Comparison of ENCODE assay signal across 10 cellular contexts in the genomic region with DNA sequence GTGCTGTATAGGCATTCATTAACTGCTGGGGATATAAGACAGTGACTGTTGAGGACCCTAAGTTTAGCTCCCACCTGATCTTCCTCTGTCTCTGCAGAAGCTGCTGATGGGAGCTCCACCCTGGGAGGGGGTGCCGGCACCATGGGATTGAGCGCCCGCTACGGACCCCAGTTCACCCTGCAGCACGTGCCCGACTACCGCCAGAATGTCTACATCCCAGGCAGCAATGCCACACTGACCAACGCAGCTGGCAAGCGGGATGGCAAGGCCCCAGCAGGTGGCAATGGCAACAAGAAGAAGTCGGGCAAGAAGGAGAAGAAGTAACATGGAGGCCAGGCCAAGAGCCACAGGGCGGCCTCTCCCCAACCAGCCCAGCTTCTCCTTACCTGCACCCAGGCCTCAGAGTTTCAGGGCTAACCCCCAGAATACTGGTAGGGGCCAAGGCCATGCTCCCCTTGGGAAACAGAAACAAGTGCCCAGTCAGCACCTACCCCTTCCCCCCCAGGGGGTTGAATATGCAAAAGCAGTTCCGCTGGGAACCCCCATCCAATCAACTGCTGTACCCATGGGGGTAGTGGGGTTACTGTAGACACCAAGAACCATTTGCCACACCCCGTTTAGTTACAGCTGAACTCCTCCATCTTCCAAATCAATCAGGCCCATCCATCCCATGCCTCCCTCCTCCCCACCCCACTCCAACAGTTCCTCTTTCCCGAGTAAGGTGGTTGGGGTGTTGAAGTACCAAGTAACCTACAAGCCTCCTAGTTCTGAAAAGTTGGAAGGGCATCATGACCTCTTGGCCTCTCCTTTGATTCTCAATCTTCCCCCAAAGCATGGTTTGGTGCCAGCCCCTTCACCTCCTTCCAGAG. TPM values are rescaled to one million over a fixed set of nuclear protein-coding genes. Genes with fewer than 3 reads are reported as not detected.
DNase-seq lines count a peak whose midpoint lies in the region; ATAC-seq and TF ChIP-seq lines count a peak whose summit lies in the region.
"Had no signal": no experiment of that assay in that cellular context is flagged by ENCODE, and none has a peak within 500 bp of the region (broad histone marks: within the 10 kb centered on the region; RNA-seq: fewer than 3 reads in every experiment).

No MANE protein-coding gene starts in this region.

- intact Hi-C loops in activated CD8-positive, alpha-beta T cell treated with anti-CD3 and anti-CD28 coated beads for 36 hours (cut with micrococcal nuclease) = loop anchor here (5.0 to 10.0 kb wide), 2 partner anchors 99 to 186 kb away; a partner anchor contains a TSS

- H3K27me3 Mint-ChIP-seq in activated CD8-positive, alpha-beta T cell treated with anti-CD3 and anti-CD28 coated beads, Interleukin-2, amount 10 ng/mL, durations not matched to agents 7 days and 5 days (ENCODE audit: low read depth) = no peaks in the 10 kb centered on the region
- H3K27me3 Mint-ChIP-seq in activated CD8-positive, alpha-beta T cell treated with anti-CD3 and anti-CD28 coated beads for 36 hours = no peaks in the 10 kb centered on the region
- no peaks in the 10 kb centered on the region for H3K27me3 Mint-ChIP-seq in central memory CD8-positive, alpha-beta T cell
- H3K27me3 Mint-ChIP-seq in type B pancreatic cell (no peaks in the 10 kb centered on the region), progenitor cell of endocrine pancreas (no peaks in the 10 kb centered on the region)

- H3K36me3 Mint-ChIP-seq in activated CD8-positive, alpha-beta T cell treated with anti-CD3 and anti-CD28 coated beads, Interleukin-2, amount 10 ng/mL, durations not matched to agents 7 days and 5 days (ENCODE audit: low read depth) = peaks cover 16% of the 10 kb centered on the region
- peaks cover 23% of the 10 kb centered on the region for H3K36me3 Mint-ChIP-seq in activated CD8-positive, alpha-beta T cell treated with anti-CD3 and anti-CD28 coated beads for 36 hours (ENCODE audit: low read depth)
- H3K36me3 Mint-ChIP-seq in central memory CD8-positive, alpha-beta T cell (ENCODE audit: insufficient read depth) = peaks cover 28% of the 10 kb centered on the region
- H3K36me3 Mint-ChIP-seq in type B pancreatic cell = peaks cover 12% of the 10 kb centered on the region
- peaks cover 9% of the 10 kb centered on the region for H3K36me3 Mint-ChIP-seq in progenitor cell of endocrine pancreas (ENCODE audit: insufficient read depth)

- peak overlapping the region; percentile 9 for H3K27ac Mint-ChIP-seq in activated CD8-positive, alpha-beta T cell treated with anti-CD3 and anti-CD28 coated beads, Interleukin-2, amount 10 ng/mL, durations not matched to agents 7 days and 5 days
- no peak overlapping the region for H3K27ac Mint-ChIP-seq in activated CD8-positive, alpha-beta T cell treated with anti-CD3 and anti-CD28 coated beads for 36 hours
- H3K27ac Mint-ChIP-seq in central memory CD8-positive, alpha-beta T cell (ENCODE audit: low read depth) = no peak overlapping the region
- H3K27ac Mint-ChIP-seq in type B pancreatic cell = no peak overlapping the region
- H3K27ac Mint-ChIP-seq in progenitor cell of endocrine pancreas = no peak overlapping the region

- TF ChIP-seq CTCF in activated CD8-positive, alpha-beta T cell treated with anti-CD3 and anti-CD28 coated beads for 36 hours (IDR thresholded peaks at IDR 0.05) = no peak
- TF ChIP-seq CTCF in type B pancreatic cell (conservative IDR thresholded peaks at IDR 0.05) (no peak), progenitor cell of endocrine pancreas (IDR thresholded peaks at IDR 0.05; ENCODE audit: unreplicated experiment) (no peak)

- no peak for ATAC-seq in activated CD8-positive, alpha-beta T cell treated with anti-CD3 and anti-CD28 coated beads, Interleukin-2, amount 10 ng/mL, durations not matched to agents 7 days and 5 days
- ATAC-seq in activated CD8-positive, alpha-beta T cell treated with anti-CD3 and anti-CD28 coated beads for 36 hours = no peak
- ATAC-seq in HG03108 (IDR thresholded peaks at IDR 0.05; ENCODE audit: unreplicated experiment) = peak; percentile 40
- ATAC-seq in central memory CD8-positive, alpha-beta T cell (replicated peaks; ENCODE audit: extremely low read depth, poor library complexity, severe bottlenecking) = no peak
- ATAC-seq: left colon had no signal

- H3K4me1 Mint-ChIP-seq in activated CD8-positive, alpha-beta T cell treated with anti-CD3 and anti-CD28 coated beads, Interleukin-2, amount 10 ng/mL, durations not matched to agents 7 days and 5 days (ENCODE audit: low read depth) = peaks cover 37% of the 10 kb centered on the region
- H3K4me1 Mint-ChIP-seq in activated CD8-positive, alpha-beta T cell treated with anti-CD3 and anti-CD28 coated beads for 36 hours (ENCODE audit: low read depth) = peaks cover 39% of the 10 kb centered on the region
- peaks cover 21% of the 10 kb centered on the region for H3K4me1 Mint-ChIP-seq in central memory CD8-positive, alpha-beta T cell
- H3K4me1 Mint-ChIP-seq in type B pancreatic cell (ENCODE audit: unreplicated experiment) (peaks cover 69% of the 10 kb centered on the region), progenitor cell of endocrine pancreas (ENCODE audit: low read depth) (peaks cover 16% of the 10 kb centered on the region)

- DNase-seq in activated CD8-positive, alpha-beta T cell treated with anti-CD3 and anti-CD28 coated beads, Interleukin-2, amount 10 ng/mL, durations not matched to agents 7 days and 5 days = no peak
- DNase-seq in activated CD8-positive, alpha-beta T cell treated with anti-CD3 and anti-CD28 coated beads for 36 hours = no peak
- DNase-seq in central memory CD8-positive, alpha-beta T cell (ENCODE audit: low spot score in 2 of 2) = no peak
- DNase-seq in type B pancreatic cell (ENCODE audit: extremely low spot score, unreplicated experiment) (no peak), SK-N-DZ (ENCODE audit: low spot score) (no peak), progenitor cell of endocrine pancreas (ENCODE audit: low spot score, unreplicated experiment) (no peak)
- no peak for DNase-seq in activated CD8-positive, alpha-beta memory T cell treated with anti-CD3 and anti-CD28 coated beads, Interleukin-2, amount 50 U/mL, for 4 hours
- DNase-seq: left colon, spleen had no signal

- H3K9me3 Mint-ChIP-seq in activated CD8-positive, alpha-beta T cell treated with anti-CD3 and anti-CD28 coated beads, Interleukin-2, amount 10 ng/mL, durations not matched to agents 7 days and 5 days (ENCODE audit: insufficient read depth) = no peaks in the 10 kb centered on the region
- H3K9me3 Mint-ChIP-seq in activated CD8-positive, alpha-beta T cell treated with anti-CD3 and anti-CD28 coated beads for 36 hours = no peaks in the 10 kb centered on the region
- H3K9me3 Mint-ChIP-seq in central memory CD8-positive, alpha-beta T cell = no peaks in the 10 kb centered on the region
- H3K9me3 Mint-ChIP-seq in type B pancreatic cell (no peaks in the 10 kb centered on the region), progenitor cell of endocrine pancreas (ENCODE audit: low read depth) (no peaks in the 10 kb centered on the region)

- no peak overlapping the region for H3K4me3 Mint-ChIP-seq in activated CD8-positive, alpha-beta T cell treated with anti-CD3 and anti-CD28 coated beads, Interleukin-2, amount 10 ng/mL, durations not matched to agents 7 days and 5 days
- no peak overlapping the region for H3K4me3 Mint-ChIP-seq in activated CD8-positive, alpha-beta T cell treated with anti-CD3 and anti-CD28 coated beads for 36 hours
- peak overlapping the region; percentile 69 for H3K4me3 Mint-ChIP-seq in central memory CD8-positive, alpha-beta T cell
- H3K4me3 Mint-ChIP-seq in type B pancreatic cell (peak overlapping the region; percentile 97), progenitor cell of endocrine pancreas (ENCODE audit: low read depth) (no peak overlapping the region)

- CTCF ChIA-PET in activated CD8-positive, alpha-beta T cell treated with anti-CD3 and anti-CD28 coated beads, Interleukin-2, amount 10 ng/mL, durations not matched to agents 7 days and 5 days (lab: Charles Lee) = interaction anchor here (0.5 to 5.3 kb wide), 19 partner anchors 12 to 1951 kb away, joined by 3 to 64 read pairs (median 6); a partner anchor contains a TSS
- CTCF ChIA-PET in activated CD8-positive, alpha-beta T cell treated with anti-CD3 and anti-CD28 coated beads for 36 hours (lab: Charles Lee) = interaction anchor here (0.8 to 9.4 kb wide), 20 partner anchors 8 to 182 kb away, joined by 3 to 122 read pairs (median 8); a partner anchor contains a TSS

- POLR2A ChIA-PET in activated CD8-positive, alpha-beta T cell treated with anti-CD3 and anti-CD28 coated beads, Interleukin-2, amount 10 ng/mL, durations not matched to agents 7 days and 5 days (lab: Charles Lee) = no interaction called here
- POLR2A ChIA-PET in activated CD8-positive, alpha-beta T cell treated with anti-CD3 and anti-CD28 coated beads for 36 hours (lab: Charles Lee) = interaction anchor here (0.6 kb wide), 1 partner anchor 17 kb away, joined by 4 read pairs; no protein-coding TSS in a partner anchor

RNA-seq across cellular contexts. Expression of a gene that starts 22.2 kb away (rescaled TPM):
- total RNA-seq in activated CD8-positive, alpha-beta T cell treated with anti-CD3 and anti-CD28 coated beads, Interleukin-2, amount 10 ng/mL, durations not matched to agents 7 days and 5 days = not detected
- not detected for total RNA-seq in activated CD8-positive, alpha-beta T cell treated with anti-CD3 and anti-CD28 coated beads for 36 hours
- total RNA-seq in type B pancreatic cell (ENCODE audit: low replicate concordance) (0.45 and 1.9 TPM in 2 replicates), progenitor cell of endocrine pancreas (1.2 and 1.3 TPM in 2 replicates)
- polyA plus RNA-seq in SK-N-DZ (2014; cell fraction: cytosol; rRNA removed) = 0.02 and 0.43 TPM in 2 replicates
- polyA plus RNA-seq in SK-N-DZ (2014; cell fraction: nucleus; rRNA removed) = 0.21 and 0.25 TPM in 2 replicates

RNA-seq across cellular contexts. Expression of a gene that starts 26.3 kb away (rescaled TPM):
- not detected for total RNA-seq in activated CD8-positive, alpha-beta T cell treated with anti-CD3 and anti-CD28 coated beads, Interleukin-2, amount 10 ng/mL, durations not matched to agents 7 days and 5 days
- not detected for total RNA-seq in activated CD8-positive, alpha-beta T cell treated with anti-CD3 and anti-CD28 coated beads for 36 hours
- total RNA-seq in type B pancreatic cell (ENCODE audit: low replicate concordance) (0.38 and 4.0 TPM in 2 replicates), progenitor cell of endocrine pancreas (3.0 and 3.8 TPM in 2 replicates)
- 5.1 and 6.8 TPM in 2 replicates for polyA plus RNA-seq in SK-N-DZ (2014; cell fraction: cytosol; rRNA removed)
- polyA plus RNA-seq in SK-N-DZ (2014; cell fraction: nucleus; rRNA removed) = 2.1 and 3.2 TPM in 2 replicates

RNA-seq across cellular contexts. Expression of a gene that starts 35.3 kb away (rescaled TPM):
- total RNA-seq in activated CD8-positive, alpha-beta T cell treated with anti-CD3 and anti-CD28 coated beads, Interleukin-2, amount 10 ng/mL, durations not matched to agents 7 days and 5 days = not detected
- not detected for total RNA-seq in activated CD8-positive, alpha-beta T cell treated with anti-CD3 and anti-CD28 coated beads for 36 hours
- 11.0 and 60.3 TPM in 2 replicates for total RNA-seq in type B pancreatic cell (ENCODE audit: low replicate concordance)
- 21.5 and 27.2 TPM in 2 replicates for polyA plus RNA-seq in SK-N-DZ (2014; cell fraction: cytosol; rRNA removed)
- 6.1 and 16.1 TPM in 2 replicates for polyA plus RNA-seq in SK-N-DZ (2014; cell fraction: nucleus; rRNA removed)
- total RNA-seq in progenitor cell of endocrine pancreas = 25.8 and 29.7 TPM in 2 replicates

Comparison
In these comparisons a context has a peak if more than half of its experiments do, and no peak if none do; other contexts are left out.
1. H3K4me3 Mint-ChIP-seq: peak in central memory CD8-positive, alpha-beta T cell (single experiment) and type B pancreatic cell (single experiment); none in activated CD8-positive, alpha-beta T cell treated with anti-CD3 and anti-CD28 coated beads, Interleukin-2, amount 10 ng/mL, durations not matched to agents 7 days and 5 days (single experiment), activated CD8-positive, alpha-beta T cell treated with anti-CD3 and anti-CD28 coated beads for 36 hours (single experiment) and progenitor cell of endocrine pancreas (single experiment).